Comparison of ENCODE assay signal across 24 cellular contexts in genomic region chr4:153725070-153725810, GRCh38. TPM values are rescaled to one million over a fixed set of nuclear protein-coding genes. Genes with fewer than 3 reads are reported as not detected.
DNase-seq lines count a peak whose midpoint lies in the region; ATAC-seq lines count a peak whose summit lies in the region.
"Had no signal": no experiment of that assay in that cellular context is flagged by ENCODE, and none has a peak within 500 bp of the region (broad histone marks: within the 10 kb centered on the region; RNA-seq: fewer than 3 reads in every experiment).

No MANE protein-coding gene starts in this region.

- H3K4me3 Mint-ChIP-seq in stimulated activated effector memory CD8-positive, alpha-beta T cell treated with anti-CD3 and anti-CD28 coated beads, Interleukin-12 subunit alpha, Interleukin-12 subunit beta, amount 100 ng/mL, for 72 hours, result no peak overlapping the region
- H3K4me3 Mint-ChIP-seq: B cell; CD4-positive, CD25-positive, alpha-beta regulatory T cell had no signal

- H3K9me3 ChIP-seq in Karpas-422 (ENCODE audit: low read length), result no peaks in the 10 kb centered on the region
- H3K9me3 ChIP-seq in SK-N-MC (ENCODE audit: low read depth, low read length), result no peaks in the 10 kb centered on the region
- H3K9me3 ChIP-seq: Peyer's patch had no signal

- ATAC-seq in stimulated activated effector memory CD8-positive, alpha-beta T cell treated with anti-CD3 and anti-CD28 coated beads, Interleukin-12 subunit alpha, Interleukin-12 subunit beta, amount 100 ng/mL, for 72 hours, result peak; percentile 62
- ATAC-seq: HCT116 had no signal

- H3K4me2 ChIP-seq in Karpas-422 (ENCODE audit: low read depth, low read length, poor library complexity, severe bottlenecking), result no peak overlapping the region

- no peaks in the 10 kb centered on the region for H3K79me2 ChIP-seq in Karpas-422 (ENCODE audit: low read length)

- H4K20me1 ChIP-seq in Karpas-422 (ENCODE audit: insufficient read depth, low read depth, low read length), result no peaks in the 10 kb centered on the region

- H3K4me3 ChIP-seq in Karpas-422 (ENCODE audit: low read length) (no peak overlapping the region), SK-N-MC (no peak overlapping the region)
- H3K4me3 ChIP-seq: Peyer's patch had no signal

- H3K4me1 Mint-ChIP-seq in stimulated activated effector memory CD8-positive, alpha-beta T cell treated with anti-CD3 and anti-CD28 coated beads, Interleukin-12 subunit alpha, Interleukin-12 subunit beta, amount 100 ng/mL, for 72 hours, result peaks cover 12% of the 10 kb centered on the region

- H3K9me2 ChIP-seq in Karpas-422 (replicated peaks; ENCODE audit: insufficient read depth, low read length), result no peaks in the 10 kb centered on the region

- H3K9ac ChIP-seq in Karpas-422 (ENCODE audit: low read length) (no peak overlapping the region), SK-N-MC (ENCODE audit: insufficient read length) (no peak overlapping the region)

- H3K27me3 ChIP-seq in Karpas-422 (ENCODE audit: low read length), result no peaks in the 10 kb centered on the region
- H3K27me3 ChIP-seq: Peyer's patch had no signal

- no peak overlapping the region for H3K27ac Mint-ChIP-seq in stimulated activated effector memory CD8-positive, alpha-beta T cell treated with anti-CD3 and anti-CD28 coated beads, Interleukin-12 subunit alpha, Interleukin-12 subunit beta, amount 100 ng/mL, for 72 hours
- H3K27ac Mint-ChIP-seq: B cell; CD4-positive, CD25-positive, alpha-beta regulatory T cell had no signal

- no peaks in the 10 kb centered on the region for H3K36me3 Mint-ChIP-seq in stimulated activated effector memory CD8-positive, alpha-beta T cell treated with anti-CD3 and anti-CD28 coated beads, Interleukin-12 subunit alpha, Interleukin-12 subunit beta, amount 100 ng/mL, for 72 hours

- H3K27ac ChIP-seq in Karpas-422 (ENCODE audit: low read length), result no peak overlapping the region
- H3K27ac ChIP-seq in SK-N-MC, result 0 out of 2 replicates have a peak overlapping the region, but pooled peaks have one; percentile 20
- H3K27ac ChIP-seq: Peyer's patch had no signal

- no peaks in the 10 kb centered on the region for H3K9me3 Mint-ChIP-seq in stimulated activated effector memory CD8-positive, alpha-beta T cell treated with anti-CD3 and anti-CD28 coated beads, Interleukin-12 subunit alpha, Interleukin-12 subunit beta, amount 100 ng/mL, for 72 hours
- H3K9me3 Mint-ChIP-seq: CD4-positive, CD25-positive, alpha-beta regulatory T cell had no signal

- H3K4me1 ChIP-seq in Karpas-422 (ENCODE audit: low read length), result peaks cover 44% of the 10 kb centered on the region
- H3K4me1 ChIP-seq: Peyer's patch had no signal

- H3K36me3 ChIP-seq in Karpas-422 (ENCODE audit: insufficient read depth, low read length) (no peaks in the 10 kb centered on the region), SK-N-MC (ENCODE audit: insufficient read depth, low read length) (no peaks in the 10 kb centered on the region)
- H3K36me3 ChIP-seq: Peyer's patch had no signal

- DNase-seq in Karpas-422, result peak; percentile 47
- no peak for DNase-seq in SK-N-MC (ENCODE audit: low read depth, low spot score)
- DNase-seq in fibroblast of peridontal ligament (ENCODE audit: extremely low read depth), result peak; percentile 66
- DNase-seq in stimulated activated effector memory CD8-positive, alpha-beta T cell treated with anti-CD3 and anti-CD28 coated beads, Interleukin-12 subunit alpha, Interleukin-12 subunit beta, amount 100 ng/mL, for 72 hours (ENCODE audit: low spot score in 2 of 2), result no peak
- no peak for DNase-seq in 8988T
- no peak for DNase-seq in NOMO-1 treated with DMSO at 0.1 percent for 48 hours (lab: John Stamatoyannopoulos, UW; ENCODE audit: unreplicated experiment)
- no peak for DNase-seq in NCI-H446 treated with DMSO at 0.1 percent for 48 hours (lab: John Stamatoyannopoulos, UW)
- DNase-seq: CD4-positive, CD25-positive, alpha-beta regulatory T cell; Kasumi-1; NCI-H1105 treated with DMSO at 0.1 percent for 48 hours; NCI-H146; NCI-H1930; NCI-H2107; NCI-H446; NCI-H526; NCI-H82; NK-92 treated with Interleukin-12 subunit alpha and Interleukin-12 subunit beta, amount 100 ng/mL, for 24 hours; OCI-M1; Peyer's patch; SHP77 treated with DMSO at 0.1 percent for 48 hours had no signal

- H2AFZ ChIP-seq in Karpas-422 (ENCODE audit: low read length), result no peak overlapping the region

RNA-seq across cellular contexts. Expression of gene RNF175, which starts 34.6 kb away (rescaled TPM):
- 0.14 and 0.34 TPM in 2 replicates for total RNA-seq in Karpas-422 (2014; rRNA removed; shearing (Covaris generic); ENCODE audit: low replicate concordance)
- total RNA-seq: B cell, H4, HT-29, Peyer's patch had no signal

RNA-seq across cellular contexts. Expression of gene TLR2, which starts 41.2 kb away (rescaled TPM):
- total RNA-seq in Karpas-422 (2014; rRNA removed; shearing (Covaris generic); ENCODE audit: low replicate concordance), result not detected in 2 replicates
- total RNA-seq: H4, HT-29 had no signal

Comparison
In these comparisons a context has a peak if more than half of its experiments do, and no peak if none do; other contexts are left out.
1. DNase-seq: peak in Karpas-422 (single experiment) and fibroblast of peridontal ligament (single experiment); none in SK-N-MC (single experiment), stimulated activated effector memory CD8-positive, alpha-beta T cell treated with anti-CD3 and anti-CD28 coated beads, Interleukin-12 subunit alpha, Interleukin-12 subunit beta, amount 100 ng/mL, for 72 hours (0 of 2), 8988T (single experiment), NOMO-1 treated with DMSO at 0.1 percent for 48 hours (single experiment) and NCI-H446 treated with DMSO at 0.1 percent for 48 hours (single experiment).